ENCODE assay signal across 16 cellular contexts in the genomic region with DNA sequence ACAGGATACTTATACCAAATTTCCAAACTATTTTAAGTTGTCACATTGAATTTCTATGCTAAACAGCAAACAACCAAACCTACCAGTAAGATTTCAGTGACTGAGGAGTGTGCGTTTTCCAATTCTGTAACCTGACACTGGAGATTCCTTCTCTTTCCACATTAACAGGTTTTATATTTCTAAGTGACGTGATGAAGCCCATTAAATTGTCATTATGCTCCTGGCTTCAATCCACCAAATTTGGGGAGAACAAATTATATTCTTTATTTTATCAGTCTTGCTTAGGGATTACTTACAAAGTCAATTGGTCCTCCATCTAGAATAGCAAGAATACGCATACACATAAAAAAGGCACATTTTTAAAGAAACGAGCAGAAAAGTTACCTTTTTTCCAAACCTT.
A peak's percentile ranks its signal among the peaks of the same experiment; 100 is the strongest.
DNase-seq lines count a peak whose midpoint lies in the region; ATAC-seq and TF ChIP-seq lines count a peak whose summit lies in the region.
"Had no signal": no experiment of that assay in that cellular context is flagged by ENCODE, and none has a peak within 500 bp of the region (broad histone marks: within the 10 kb centered on the region; RNA-seq: fewer than 3 reads in every experiment).

No MANE protein-coding gene starts in this region.

- H3K27ac ChIP-seq in A673 (ENCODE audit: low read depth, low read length, poor library complexity, severe bottlenecking), result no peak overlapping the region

- DNase-seq in NCI-H2171 treated with DMSO at 0.1 percent for 48 hours (lab: John Stamatoyannopoulos, UW), result peak; percentile 14
- no peak for DNase-seq in NCI-H2171 (lab: John Stamatoyannopoulos, UW)
- peak; percentile 34 for DNase-seq in A673 (ENCODE audit: low spot score)
- peak; percentile 41 for DNase-seq in NCI-H1105 (lab: John Stamatoyannopoulos, UW)
- no peak for DNase-seq in NCI-H2196 (lab: John Stamatoyannopoulos, UW; ENCODE audit: unreplicated experiment)
- DNase-seq: C1 segment of cervical spinal cord; CD4-positive, alpha-beta memory T cell; DMS79; GOT3; H9; HFFc6 had no signal

- intact Hi-C loops in A673 (cut with micrococcal nuclease; ENCODE audit: unreplicated experiment), result no loop called here

- CTCF ChIA-PET in A673 (lab: Charles Lee), result no interaction called here

- H3K27me3 ChIP-seq in A673 (replicated peaks; ENCODE audit: insufficient read depth, low read depth, low read length, poor library complexity), result no peaks in the 10 kb centered on the region

- peaks cover 7% of the 10 kb centered on the region for H3K4me1 ChIP-seq in A673 (ENCODE audit: insufficient read depth, low read length, poor library complexity, severe bottlenecking)

- peaks cover 3% of the 10 kb centered on the region for H3K36me3 Mint-ChIP-seq in nephron (ENCODE audit: low read depth)
- H3K36me3 Mint-ChIP-seq: CD4-positive, alpha-beta memory T cell; IgD-negative memory B cell had no signal

- no peak for TF ChIP-seq CTCF in A673 (conservative IDR thresholded peaks at IDR 0.05; ENCODE audit: low read depth, low read length)
- no peak for TF ChIP-seq CTCF in nephron (IDR thresholded peaks at IDR 0.05; ENCODE audit: unreplicated experiment in 3 of 3)

- no TSS peak for BruUV-seq in A673 (replicated peaks; lab: Mats Ljungman, UMichigan)

- H3K9me3 ChIP-seq in A673 (ENCODE audit: low read depth, low read length, poor library complexity, severe bottlenecking), result no peaks in the 10 kb centered on the region

- no peaks in the 10 kb centered on the region for H3K36me3 ChIP-seq in A673 (ENCODE audit: insufficient read depth, low read length, poor library complexity, severe bottlenecking)

- H3K27me3 Mint-ChIP-seq in nephron (ENCODE audit: low read depth), result peaks cover 4% of the 10 kb centered on the region
- H3K27me3 Mint-ChIP-seq: B cell, IgD-negative memory B cell had no signal

- H3K4me3 ChIP-seq in A673 (ENCODE audit: low read depth, low read length, poor library complexity, severe bottlenecking), result no peak overlapping the region
- H3K4me3 ChIP-seq: GM12878 had no signal

- no peak overlapping the region for H3K4me3 Mint-ChIP-seq in nephron
- H3K4me3 Mint-ChIP-seq: B cell; CD4-positive, alpha-beta memory T cell; H9; HFFc6; IgD-negative memory B cell had no signal

- no peak for ATAC-seq in GM21390 (IDR thresholded peaks at IDR 0.05; ENCODE audit: unreplicated experiment)
- ATAC-seq: GM12878 had no signal

- POLR2A ChIA-PET in A673 (lab: Charles Lee; ENCODE audit: low non-redundant PET), result no interaction called here

- peaks cover 12% of the 10 kb centered on the region for H3K9me3 Mint-ChIP-seq in nephron
- H3K9me3 Mint-ChIP-seq: H9, HFFc6 had no signal

- peaks cover 13% of the 10 kb centered on the region for H3K4me1 Mint-ChIP-seq in nephron
- H3K4me1 Mint-ChIP-seq: B cell; CD4-positive, alpha-beta memory T cell; IgD-negative memory B cell had no signal

- H3K27ac Mint-ChIP-seq in nephron, result peak overlapping the region in 2 of 3 experiments; percentile 29 to 37
- H3K27ac Mint-ChIP-seq: B cell; CD4-positive, alpha-beta memory T cell; H9; HFFc6; IgD-negative memory B cell had no signal

Comparison
In these comparisons a context has a peak if more than half of its experiments do, and no peak if none do; other contexts are left out.
1. DNase-seq: peak in NCI-H2171 treated with DMSO at 0.1 percent for 48 hours (single experiment), A673 (single experiment) and NCI-H1105 (single experiment); none in NCI-H2171 (single experiment) and NCI-H2196 (single experiment).